19 cellular contexts compared by ENCODE assay signal in genomic region chr13:109389892-109390345, GRCh38.
DNase-seq lines count a peak whose midpoint lies in the region; ATAC-seq, FAIRE-seq and TF ChIP-seq lines count a peak whose summit lies in the region.
"Had no signal": no experiment of that assay in that cellular context is flagged by ENCODE, and none has a peak within 500 bp of the region (broad histone marks: within the 10 kb centered on the region; RNA-seq: fewer than 3 reads in every experiment).

No MANE protein-coding gene starts in this region.

- no peak overlapping the region for H2BK120ac ChIP-seq in H9 (ENCODE audit: low read depth, low read length, poor library complexity, severe bottlenecking)

- H3K27me3 Mint-ChIP-seq in WTC11 (ENCODE audit: low read depth), result no peaks in the 10 kb centered on the region
- H3K27me3 Mint-ChIP-seq in H9 (ENCODE audit: low read depth), result no peaks in the 10 kb centered on the region; the same call in 1 of the 2 replicates

- WGBS in spleen, 5 donors, result 50 to 83% (median 68%) methylated on average over 8 of the region's 8 CpGs
- no CpG with 5 or more reads among the region's 8 CpGs for WGBS in H9 (ENCODE audit: extremely low coverage, insufficient read length, low lambda C conversion rate)

- H3K9me3 ChIP-seq in spleen (no peaks in the 10 kb centered on the region), H9 (ENCODE audit: control insufficient read depth, low read depth, low read length) (no peaks in the 10 kb centered on the region)
- H3K9me3 ChIP-seq: gastrocnemius medialis, prostate gland, transverse colon had no signal

- POLR2A ChIA-PET in WTC11 (lab: Charles Lee), result no interaction called here

- H3K4me3 ChIP-seq in fibroblast of pulmonary artery (replicated peaks; ENCODE audit: low read depth, low read length) (no peak overlapping the region), spleen (peak overlapping the region in 1 of 8 donors; percentile 17)
- H3K4me3 ChIP-seq: gastrocnemius medialis, prostate gland, transverse colon had no signal

- no peak overlapping the region for H4K5ac ChIP-seq in H9 (ENCODE audit: insufficient read length, low read depth, low read length)

- H3K4me2 ChIP-seq in H9 (ENCODE audit: insufficient read depth, insufficient read length, low read length), result no peak overlapping the region

- intact Hi-C loops in spleen (cut with DNase I; ENCODE audit: low total_unique reads), result no loop called here

- H4K8ac ChIP-seq in H9 (replicated peaks; ENCODE audit: insufficient read length, low read depth, low read length), result no peak overlapping the region

- no peak overlapping the region for H2AFZ ChIP-seq in H9 (ENCODE audit: low read length)

- no peak overlapping the region for H3K4me3 Mint-ChIP-seq in WTC11
- no peak overlapping the region for H3K4me3 Mint-ChIP-seq in H9
- H3K4me3 Mint-ChIP-seq: activated T-helper 17 cell treated with anti-CD3 and anti-CD28 coated beads, Interleukin-2, amount 50 U/mL, for 72 hours had no signal

- no peak overlapping the region for H3K14ac ChIP-seq in H9 (ENCODE audit: insufficient read depth, low read length)

- DNase-seq in H54 (ENCODE audit: insufficient read length, low spot score) (no peak), SIG-M5 (lab: John Stamatoyannopoulos, UW) (peak; percentile 97), fibroblast of pulmonary artery (ENCODE audit: low read depth) (peak; percentile 30), spleen (no peak), WTC11 (ENCODE audit: low spot score) (no peak), H9 (no peak)
- DNase-seq in activated T-cell treated with anti-CD3 and anti-CD28 coated beads, Interleukin-2, amount 50 U/mL, for 48 hours, result no peak
- DNase-seq: activated CD4-positive, alpha-beta T cell treated with anti-CD3 and anti-CD28 coated beads, Interleukin-2, amount 50 U/mL, for 4 hours; aorta; gastrocnemius medialis; NCI-H446 treated with DMSO at 0.1 percent for 48 hours; stimulated activated CD4-positive, alpha-beta T cell treated with anti-CD3 and anti-CD28 coated beads, Interleukin-2, amount 100 ng/mL, for 24 hours; stimulated activated CD8-positive, alpha-beta memory T cell treated with anti-CD3 and anti-CD28 coated beads, Interleukin-4, amount 100 ng/mL, for 48 hours; transverse colon had no signal

- H3T11ph ChIP-seq in H9 (ENCODE audit: low read length), result no peak overlapping the region

- H3K23ac ChIP-seq in H9 (ENCODE audit: insufficient read length, low read depth, low read length), result no peak overlapping the region

- H3K9me3 Mint-ChIP-seq in WTC11, result 0 out of 2 replicates have a peak, but pooled peaks cover 3% of the 10 kb centered on the region
- no peaks in the 10 kb centered on the region for H3K9me3 Mint-ChIP-seq in H9
- H3K9me3 Mint-ChIP-seq: activated T-helper 17 cell treated with anti-CD3 and anti-CD28 coated beads, Interleukin-2, amount 50 U/mL, for 72 hours had no signal

- H2BK20ac ChIP-seq in H9 (ENCODE audit: low read depth, low read length, poor library complexity, severe bottlenecking), result no peak overlapping the region

- CTCF ChIA-PET in WTC11 (lab: Charles Lee), result no interaction called here

- H3K27ac Mint-ChIP-seq in WTC11 (no peak overlapping the region), H9 (no peak overlapping the region)
- H3K27ac Mint-ChIP-seq: activated T-helper 17 cell treated with anti-CD3 and anti-CD28 coated beads, Interleukin-2, amount 50 U/mL, for 72 hours had no signal

- H3K4me1 ChIP-seq in spleen (no peaks in the 10 kb centered on the region), H9 (ENCODE audit: insufficient read depth, low read length) (no peaks in the 10 kb centered on the region)
- H3K4me1 ChIP-seq: gastrocnemius medialis, prostate gland, transverse colon had no signal

- H3K4me1 Mint-ChIP-seq in WTC11 (peaks cover 8% of the 10 kb centered on the region), H9 (no peaks in the 10 kb centered on the region; a peak in 1 of 4 replicates)
- H3K4me1 Mint-ChIP-seq: activated T-helper 17 cell treated with anti-CD3 and anti-CD28 coated beads, Interleukin-2, amount 50 U/mL, for 72 hours had no signal

- H2AK5ac ChIP-seq in H9 (ENCODE audit: insufficient read length, low read length), result no peak overlapping the region

- no peaks in the 10 kb centered on the region for H3K79me1 ChIP-seq in H9 (ENCODE audit: insufficient read depth, low read depth, low read length, poor library complexity, severe bottlenecking)

- H3K27me3 ChIP-seq in spleen (replicated peaks in 1 of 7), result no peaks in the 10 kb centered on the region
- H3K27me3 ChIP-seq in H9 (ENCODE audit: insufficient read depth, low read length), result 0 out of 2 replicates have a peak, but pooled peaks cover 3% of the 10 kb centered on the region
- H3K27me3 ChIP-seq: gastrocnemius medialis, transverse colon had no signal

- H3K36me3 Mint-ChIP-seq in WTC11 (no peaks in the 10 kb centered on the region), H9 (ENCODE audit: insufficient read depth in 1 of 3, low read depth in 3 of 3) (no peaks in the 10 kb centered on the region)

- H3K56ac ChIP-seq in H9 (ENCODE audit: insufficient read length, low read depth, low read length), result no peak overlapping the region

- H3K18ac ChIP-seq in H9 (ENCODE audit: insufficient read length, low read depth, low read length), result no peak overlapping the region

- peak; percentile 69 for FAIRE-seq in H54 (lab: Jason Lieb, UNC)
- FAIRE-seq: GM19239, RCC 7860 had no signal

- no peak overlapping the region for H2BK15ac ChIP-seq in H9 (ENCODE audit: low read depth, low read length)

- TF ChIP-seq CTCF in fibroblast of pulmonary artery (IDR thresholded peaks at IDR 0.05; ENCODE audit: low read length, missing control alignments) (no peak), spleen (IDR thresholded peaks at IDR 0.05 in 8 of 11, conservative IDR thresholded peaks at IDR 0.05 in 3 of 11) (no peak), WTC11 (IDR thresholded peaks at IDR 0.05) (no peak), H9 (conservative IDR thresholded peaks at IDR 0.05) (no peak)

- ATAC-seq in WTC11, result no peak
- ATAC-seq: activated T-helper 17 cell treated with anti-CD3 and anti-CD28 coated beads, Interleukin-2, amount 50 U/mL, for 72 hours; gastrocnemius medialis had no signal

- H4K91ac ChIP-seq in H9 (ENCODE audit: insufficient read length, low read depth, low read length), result no peak overlapping the region

- no peak overlapping the region for H2BK5ac ChIP-seq in H9 (ENCODE audit: insufficient read length, low read length)

- no peaks in the 10 kb centered on the region for H4K20me1 ChIP-seq in H9 (ENCODE audit: control insufficient read depth, insufficient read depth, insufficient read length)

- H2BK12ac ChIP-seq in H9 (ENCODE audit: insufficient read length, low read depth, low read length), result no peak overlapping the region

- no peaks in the 10 kb centered on the region for H3K36me3 ChIP-seq in spleen
- H3K36me3 ChIP-seq: gastrocnemius medialis, prostate gland, transverse colon had no signal

- TF ChIP-seq POLR2A in H54 (IDR thresholded peaks at IDR 0.05; ENCODE audit: low read depth, low read length) (no peak), spleen (IDR thresholded peaks at IDR 0.05) (no peak)

- no peak overlapping the region for H3K9ac ChIP-seq in H9 (ENCODE audit: extremely low read depth, insufficient read length, low read length)

- peak overlapping the region in 6 of 8 donors; percentile 26 to 90 (median 73) for H3K27ac ChIP-seq in spleen
- no peak overlapping the region for H3K27ac ChIP-seq in H9 (ENCODE audit: insufficient read length, low read depth, low read length)
- H3K27ac ChIP-seq: C4-2B, gastrocnemius medialis, prostate gland, transverse colon had no signal

- H3K4ac ChIP-seq in H9 (ENCODE audit: low read depth, low read length), result no peak overlapping the region

- no peaks in the 10 kb centered on the region for H3K79me2 ChIP-seq in H9 (ENCODE audit: insufficient read depth, low read length)

- H3K23me2 ChIP-seq in H9 (ENCODE audit: insufficient read length, low read depth, low read length, poor library complexity, severe bottlenecking), result no peaks in the 10 kb centered on the region

TF ChIP-seq in WTC11, 78 proteins besides CTCF, POLR2A, EP300 and RAD21:
- no peak for TF ChIP-seq MLX (CRISPR knock-in tag; IDR thresholded peaks at IDR 0.05)
- TF ChIP-seq ZNF671 (CRISPR knock-in tag; IDR thresholded peaks at IDR 0.05), result no peak
- TF ChIP-seq OVOL2 (CRISPR knock-in tag; IDR thresholded peaks at IDR 0.05; ENCODE audit: borderline replicate concordance), result no peak

Comparison
In these comparisons a context has a peak if more than half of its experiments do, and no peak if none do; other contexts are left out.
1. DNase-seq: peak in SIG-M5 (single experiment) and fibroblast of pulmonary artery (single experiment); none in H54 (single experiment), spleen (single experiment), activated T-cell treated with anti-CD3 and anti-CD28 coated beads, Interleukin-2, amount 50 U/mL, for 48 hours (0 of 2), WTC11 (single experiment) and H9 (single experiment).